In the genomic region with DNA sequence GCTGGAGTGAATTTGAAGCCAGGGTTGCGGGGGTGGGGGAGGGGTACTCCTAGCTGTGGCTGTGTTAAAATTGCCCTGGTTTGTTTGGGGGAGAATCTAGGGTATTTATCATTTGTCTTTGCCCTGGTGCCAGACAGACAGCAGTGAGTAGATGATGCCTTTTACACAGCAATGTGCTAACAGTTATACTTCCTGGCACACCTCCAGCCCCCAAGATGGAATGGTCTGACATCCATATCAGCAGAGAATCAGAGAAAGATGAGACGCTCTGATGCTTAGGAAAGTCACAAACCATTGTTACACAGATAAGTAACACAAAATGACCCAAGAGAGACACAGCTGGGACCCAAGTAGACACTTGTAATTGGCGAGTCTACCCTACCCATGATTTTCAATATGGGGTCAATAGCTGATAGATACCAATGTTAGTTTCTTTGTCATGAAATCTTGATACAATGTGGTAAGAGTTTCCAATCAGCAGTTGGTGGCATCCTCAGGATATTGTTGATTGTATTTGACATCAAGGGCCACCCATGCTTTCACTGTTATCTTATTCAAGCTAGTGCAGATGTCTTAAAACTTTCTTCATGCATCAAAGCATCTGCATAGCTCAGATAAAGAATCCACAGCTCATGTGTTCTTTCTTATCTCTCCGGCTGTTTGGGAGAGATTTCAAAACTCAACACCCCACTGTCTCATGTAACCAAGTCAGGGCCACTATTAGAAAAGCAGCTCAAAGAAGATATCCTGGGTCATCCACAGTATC, we compare ENCODE assay signal across 1 cellular context.
TF ChIP-seq lines count a peak whose summit lies in the region.

No MANE protein-coding gene starts in this region.

TF ChIP-seq in GM23338, 12 proteins besides CTCF, POLR2A, EP300 and RAD21 (continued from another document):
- TF ChIP-seq, protein P1, sequence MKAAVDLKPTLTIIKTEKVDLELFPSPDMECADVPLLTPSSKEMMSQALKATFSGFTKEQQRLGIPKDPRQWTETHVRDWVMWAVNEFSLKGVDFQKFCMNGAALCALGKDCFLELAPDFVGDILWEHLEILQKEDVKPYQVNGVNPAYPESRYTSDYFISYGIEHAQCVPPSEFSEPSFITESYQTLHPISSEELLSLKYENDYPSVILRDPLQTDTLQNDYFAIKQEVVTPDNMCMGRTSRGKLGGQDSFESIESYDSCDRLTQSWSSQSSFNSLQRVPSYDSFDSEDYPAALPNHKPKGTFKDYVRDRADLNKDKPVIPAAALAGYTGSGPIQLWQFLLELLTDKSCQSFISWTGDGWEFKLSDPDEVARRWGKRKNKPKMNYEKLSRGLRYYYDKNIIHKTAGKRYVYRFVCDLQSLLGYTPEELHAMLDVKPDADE (IDR thresholded peaks at IDR 0.05): no peak
